Comparison of ENCODE assay signal across 23 cellular contexts in genomic region chr1:89704014-89704413, GRCh38.
"Had no signal": no experiment of that assay in that cellular context is flagged by ENCODE, and none has a peak within 500 bp of the region (broad histone marks: within the 10 kb centered on the region; RNA-seq: fewer than 3 reads in every experiment).

No MANE protein-coding gene starts in this region.

- H3K9me3 Mint-ChIP-seq: natural killer cell had no signal

- ATAC-seq: esophagus mucosa, gastrocnemius medialis, natural killer cell had no signal

- H3K27ac Mint-ChIP-seq: activated naive CD4-positive, alpha-beta T cell treated with anti-CD3 and anti-CD28 coated beads, Interleukin-2, amount 10 ng/mL, durations not matched to agents 7 days and 5 days; mesothelial cell of epicardium; natural killer cell; progenitor cell of endocrine pancreas had no signal

- H3K36me3 ChIP-seq: brain microvascular endothelial cell, gastrocnemius medialis, left ventricle myocardium inferior, tibial artery had no signal

- H3K27me3 Mint-ChIP-seq: activated naive CD4-positive, alpha-beta T cell treated with anti-CD3 and anti-CD28 coated beads, Interleukin-2, amount 10 ng/mL, durations not matched to agents 7 days and 5 days; progenitor cell of endocrine pancreas had no signal

- H3K27me3 ChIP-seq: brain microvascular endothelial cell, gastrocnemius medialis, spleen, tibial artery had no signal

- H3K4me3 ChIP-seq: gastrocnemius medialis, left ventricle myocardium inferior, spleen, tibial artery had no signal

- H3K4me3 Mint-ChIP-seq: activated naive CD4-positive, alpha-beta T cell treated with anti-CD3 and anti-CD28 coated beads, Interleukin-2, amount 10 ng/mL, durations not matched to agents 7 days and 5 days; mesothelial cell of epicardium; natural killer cell had no signal

- H3K36me3 Mint-ChIP-seq: mesothelial cell of epicardium had no signal

- DNase-seq: activated CD4-positive, alpha-beta T cell treated with anti-CD3 and anti-CD28 coated beads, Interleukin-2, amount 50 U/mL, for 48 hours; activated CD8-positive, alpha-beta memory T cell treated with anti-CD3 and anti-CD28 coated beads, Interleukin-2, amount 50 U/mL, for 48 hours; activated effector memory CD4-positive, alpha-beta T cell treated with anti-CD3 and anti-CD28 coated beads, Interleukin-2, amount 50 U/mL, for 16 hours; activated naive CD4-positive, alpha-beta T cell treated with anti-CD3 and anti-CD28 coated beads, Interleukin-2, amount 10 ng/mL, durations not matched to agents 7 days and 5 days; activated T-cell treated with anti-CD3 and anti-CD28 coated beads, Interleukin-2, amount 50 U/mL, for 48 hours; aorta; brain microvascular endothelial cell; caudate nucleus; dermis blood vessel endothelial cell; effector CD8-positive, alpha-beta T cell; gastrocnemius medialis; hippocampal formation; left ventricle myocardium inferior; mammary epithelial cell; natural killer cell; spleen; stimulated activated CD4-positive, alpha-beta T cell treated with anti-CD3 and anti-CD28 coated beads, Interleukin-4, amount 100 ng/mL, for 1 hour; stimulated activated naive CD4-positive, alpha-beta T cell; T-helper 9 cell; tibial artery had no signal

- H3K27ac ChIP-seq: brain microvascular endothelial cell, gastrocnemius medialis, left ventricle myocardium inferior, spleen, tibial artery had no signal

- H3K4me1 ChIP-seq: gastrocnemius medialis, tibial artery had no signal

- H3K9me3 ChIP-seq: gastrocnemius medialis, left ventricle myocardium inferior, spleen, tibial artery had no signal
